ENCODE assay signal across 10 cellular contexts in the genomic region with DNA sequence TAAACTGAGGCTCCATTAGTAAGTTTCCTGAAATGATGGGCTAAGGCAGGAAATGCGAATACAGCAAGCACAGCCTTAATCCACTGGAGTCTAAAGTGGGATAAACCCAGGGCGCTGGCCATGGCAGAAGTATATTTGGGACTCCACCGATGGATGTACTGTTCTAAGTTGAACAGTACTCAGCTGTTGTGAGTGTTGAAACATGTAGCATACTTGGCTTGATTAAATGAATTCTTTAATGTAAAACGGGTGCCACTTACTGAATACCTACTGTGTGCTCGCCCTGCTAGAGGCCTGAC. TPM values are rescaled to one million over a fixed set of nuclear protein-coding genes. Genes with fewer than 3 reads are reported as not detected.
A peak's percentile ranks its signal among the peaks of the same experiment; 100 is the strongest.
DNase-seq lines count a peak whose midpoint lies in the region; ATAC-seq and TF ChIP-seq lines count a peak whose summit lies in the region.
"Had no signal": no experiment of that assay in that cellular context is flagged by ENCODE, and none has a peak within 500 bp of the region (broad histone marks: within the 10 kb centered on the region; RNA-seq: fewer than 3 reads in every experiment).

No MANE protein-coding gene starts in this region.

- no peaks in the 10 kb centered on the region for H3K36me3 Mint-ChIP-seq in activated T-helper 17 cell treated with anti-CD3 and anti-CD28 coated beads, Interleukin-2, amount 50 U/mL, for 72 hours (ENCODE audit: low read depth)

- peaks cover 18% of the 10 kb centered on the region for H3K4me1 ChIP-seq in rectal smooth muscle tissue (ENCODE audit: control insufficient read depth, insufficient read depth, low read length)

- no peaks in the 10 kb centered on the region for H3K27me3 ChIP-seq in rectal smooth muscle tissue (ENCODE audit: control insufficient read depth, insufficient read depth, low read length)

- H3K9me3 Mint-ChIP-seq in activated T-helper 17 cell treated with anti-CD3 and anti-CD28 coated beads, Interleukin-2, amount 50 U/mL, for 72 hours, result no peaks in the 10 kb centered on the region

- DNase-seq in EH (ENCODE audit: low read depth) (peak; percentile 49), left cardiac atrium (no peak), NCI-H1417 (lab: John Stamatoyannopoulos, UW) (no peak), iPS-NIHi7 (ENCODE audit: extremely low spot score) (no peak), GM10266 (ENCODE audit: extremely low spot score) (no peak)
- DNase-seq: GF-D8, NCI-H1048 had no signal

- H3K4me1 Mint-ChIP-seq in activated T-helper 17 cell treated with anti-CD3 and anti-CD28 coated beads, Interleukin-2, amount 50 U/mL, for 72 hours, result no peaks in the 10 kb centered on the region

- no peak for ATAC-seq in activated T-helper 17 cell treated with anti-CD3 and anti-CD28 coated beads, Interleukin-2, amount 50 U/mL, for 72 hours (replicated peaks)
- ATAC-seq in left cardiac atrium (peak; percentile 23 to 43), GM19397 (IDR thresholded peaks at IDR 0.05; ENCODE audit: unreplicated experiment) (no peak)

- H3K9ac ChIP-seq in rectal smooth muscle tissue (ENCODE audit: low read length), result no peak overlapping the region

- intact Hi-C loops in left cardiac atrium (cut with DNase I), result loop anchor here in 1 of 2 donors (5.0 kb wide), 1 partner anchor 69 kb away; a partner anchor contains a TSS

- peak overlapping the region; percentile 34 for H3K4me3 Mint-ChIP-seq in activated T-helper 17 cell treated with anti-CD3 and anti-CD28 coated beads, Interleukin-2, amount 50 U/mL, for 72 hours

- no peaks in the 10 kb centered on the region for H3K36me3 ChIP-seq in rectal smooth muscle tissue (ENCODE audit: control insufficient read depth, insufficient read depth, low read length)

- H3K27ac Mint-ChIP-seq in activated T-helper 17 cell treated with anti-CD3 and anti-CD28 coated beads, Interleukin-2, amount 50 U/mL, for 72 hours, result no peak overlapping the region

- H3K27ac ChIP-seq in rectal smooth muscle tissue (ENCODE audit: low read depth, low read length), result peak overlapping the region; percentile 71

- no peak for TF ChIP-seq CTCF in GM10266 (IDR thresholded peaks at IDR 0.05; ENCODE audit: control insufficient read depth, insufficient read depth, low read depth, missing control alignments)

- H3K27me3 Mint-ChIP-seq in activated T-helper 17 cell treated with anti-CD3 and anti-CD28 coated beads, Interleukin-2, amount 50 U/mL, for 72 hours, result peaks cover 24% of the 10 kb centered on the region

- H3K4me3 ChIP-seq in rectal smooth muscle tissue (ENCODE audit: low read length), result peak overlapping the region; percentile 61

RNA-seq across cellular contexts. Expression of a gene that starts 1.0 kb away (rescaled TPM):
- total RNA-seq in activated T-helper 17 cell treated with anti-CD3 and anti-CD28 coated beads, Interleukin-2, amount 50 U/mL, for 72 hours, result not detected
- 100 to 1,000 TPM; 103 to 114 TPM for total RNA-seq in left cardiac atrium

Comparison
In these comparisons a context has a peak if more than half of its experiments do, and no peak if none do; other contexts are left out.
1. ATAC-seq: peak in left cardiac atrium (2 of 2); none in activated T-helper 17 cell treated with anti-CD3 and anti-CD28 coated beads, Interleukin-2, amount 50 U/mL, for 72 hours (single experiment) and GM19397 (single experiment).
2. RNA of a gene that starts 1.0 kb away (total RNA-seq): 103 to 114 TPM in left cardiac atrium; not detected in activated T-helper 17 cell treated with anti-CD3 and anti-CD28 coated beads, Interleukin-2, amount 50 U/mL, for 72 hours; every median in the first group is over 100 times any median in the second.